ENCODE assay signal across 34 cellular contexts in the genomic region with DNA sequence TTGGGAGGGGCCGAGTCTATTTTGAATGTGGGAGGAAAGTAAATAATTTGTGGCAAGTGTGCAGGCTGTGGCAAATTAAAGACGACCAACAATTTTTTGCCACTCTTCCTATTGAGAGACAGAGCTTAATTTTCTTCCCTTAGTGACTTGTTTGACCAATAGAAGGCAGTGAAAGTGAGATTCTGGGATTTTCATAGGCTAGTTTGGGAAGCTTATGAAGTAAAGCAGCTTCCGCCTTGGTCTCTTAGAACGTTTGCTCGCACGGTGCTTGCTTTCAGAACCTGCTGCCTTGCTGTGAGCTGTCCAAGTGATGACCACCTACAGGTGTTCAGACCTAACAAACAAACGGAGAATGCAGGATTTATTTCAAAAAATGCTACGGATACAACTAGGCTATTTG. TPM values are rescaled to one million over a fixed set of nuclear protein-coding genes. Genes with fewer than 3 reads are reported as not detected.
"Had no signal": no experiment of that assay in that cellular context is flagged by ENCODE, and none has a peak within 500 bp of the region (broad histone marks: within the 10 kb centered on the region; RNA-seq: fewer than 3 reads in every experiment).

No MANE protein-coding gene starts in this region.

- H3K4me1 ChIP-seq: esophagus muscularis mucosa, heart right ventricle, left lung, lower lobe of right lung, neural progenitor cell, parathyroid adenoma, psoas muscle, right atrium auricular region, stomach, thyroid gland, upper lobe of left lung had no signal

- DNase-seq: activated CD4-positive, alpha-beta memory T cell treated with anti-CD3 and anti-CD28 coated beads, Interleukin-2, amount 10 ng/mL, durations not matched to agents 7 days and 5 days; activated CD4-positive, alpha-beta T cell treated with anti-CD3 and anti-CD28 coated beads for 1 hour; activated CD4-positive, alpha-beta T cell treated with anti-CD3 and anti-CD28 coated beads, Interleukin-2, amount 10 ng/mL, durations not matched to agents 7 days and 5 days; activated CD8-positive, alpha-beta memory T cell treated with anti-CD3 and anti-CD28 coated beads, Interleukin-2, amount 50 U/mL, for 48 hours; activated naive CD8-positive, alpha-beta T cell treated with anti-CD3 and anti-CD28 coated beads, Interleukin-2, amount 50 U/mL, for 24 hours; activated T-cell treated with anti-CD3 and anti-CD28 coated beads, Interleukin-2, amount 50 U/mL, for 48 hours; anterior cingulate cortex; dermis blood vessel endothelial cell; effector CD4-positive, alpha-beta T cell; foreskin melanocyte; heart right ventricle; kidney glomerular epithelial cell; left lung; lower lobe of right lung; mesenchymal stem cell; natural killer cell; occipital lobe; psoas muscle; stimulated activated CD4-positive, alpha-beta T cell treated with anti-CD3 and anti-CD28 coated beads, Interleukin-1b, Interleukin-23, amount 100 ng/mL, for 48 hours; stimulated activated CD4-positive, alpha-beta T cell treated with anti-CD3 and anti-CD28 coated beads, Interleukin-4, amount 100 ng/mL, for 4 hours; stimulated activated CD8-positive, alpha-beta memory T cell treated with anti-CD3 and anti-CD28 coated beads, Interleukin-4, amount 100 ng/mL, for 48 hours; stomach; T-helper 9 cell; thyroid gland; upper lobe of left lung had no signal

- H3K4me3 Mint-ChIP-seq: activated CD4-positive, alpha-beta memory T cell treated with anti-CD3 and anti-CD28 coated beads, Interleukin-2, amount 10 ng/mL, durations not matched to agents 7 days and 5 days; activated CD4-positive, alpha-beta T cell treated with anti-CD3 and anti-CD28 coated beads, Interleukin-2, amount 10 ng/mL, durations not matched to agents 7 days and 5 days; activated naive CD4-positive, alpha-beta T cell treated with anti-CD3 and anti-CD28 coated beads, Interleukin-2, amount 50 U/mL, for 24 hours; activated naive CD8-positive, alpha-beta T cell treated with anti-CD3 and anti-CD28 coated beads, Interleukin-2, amount 50 U/mL, for 24 hours; natural killer cell; neural progenitor cell; stimulated activated memory B cell treated with anti-CD40 and anti-IgM and Interleukin-4, amounts not matched to agents 10 μg/mL and 1 μg/mL and 100 μg/mL, for 72 hours had no signal

- H3K27ac ChIP-seq: esophagus muscularis mucosa, heart right ventricle, left lung, lower lobe of right lung, neural progenitor cell, parathyroid adenoma, psoas muscle, right atrium auricular region, stomach, thyroid gland, upper lobe of left lung had no signal

- ATAC-seq: activated naive CD8-positive, alpha-beta T cell treated with anti-CD3 and anti-CD28 coated beads, Interleukin-2, amount 50 U/mL, for 24 hours; heart right ventricle; left lung; lower lobe of right lung; natural killer cell; psoas muscle; stimulated activated memory B cell treated with anti-CD40 and anti-IgM and Interleukin-4, amounts not matched to agents 10 μg/mL and 1 μg/mL and 100 μg/mL, for 72 hours had no signal

- H3K4me2 ChIP-seq: neural progenitor cell, smooth muscle cell had no signal

- H3K4me1 Mint-ChIP-seq: activated CD4-positive, alpha-beta memory T cell treated with anti-CD3 and anti-CD28 coated beads, Interleukin-2, amount 10 ng/mL, durations not matched to agents 7 days and 5 days; activated CD4-positive, alpha-beta T cell treated with anti-CD3 and anti-CD28 coated beads, Interleukin-2, amount 10 ng/mL, durations not matched to agents 7 days and 5 days; activated naive CD4-positive, alpha-beta T cell treated with anti-CD3 and anti-CD28 coated beads, Interleukin-2, amount 50 U/mL, for 24 hours; activated naive CD8-positive, alpha-beta T cell treated with anti-CD3 and anti-CD28 coated beads, Interleukin-2, amount 50 U/mL, for 24 hours; natural killer cell; neural progenitor cell; stimulated activated memory B cell treated with anti-CD40 and anti-IgM and Interleukin-4, amounts not matched to agents 10 μg/mL and 1 μg/mL and 100 μg/mL, for 72 hours had no signal

- H3K9ac ChIP-seq: neural progenitor cell, parathyroid adenoma had no signal

- H2AFZ ChIP-seq: neural progenitor cell, parathyroid adenoma had no signal

- H3K4me3 ChIP-seq: esophagus muscularis mucosa, heart right ventricle, left lung, lower lobe of right lung, neural progenitor cell, psoas muscle, right atrium auricular region, smooth muscle cell, stomach, thyroid gland, upper lobe of left lung had no signal

- H3K9me3 ChIP-seq: esophagus muscularis mucosa, left lung, lower lobe of right lung, psoas muscle, stomach, thyroid gland, upper lobe of left lung had no signal

- H3K27me3 Mint-ChIP-seq: activated CD4-positive, alpha-beta memory T cell treated with anti-CD3 and anti-CD28 coated beads, Interleukin-2, amount 10 ng/mL, durations not matched to agents 7 days and 5 days had no signal

- H3K36me3 ChIP-seq: esophagus muscularis mucosa, heart right ventricle, left lung, lower lobe of right lung, neural progenitor cell, right atrium auricular region, stomach, thyroid gland, upper lobe of left lung had no signal

- H3K79me2 ChIP-seq: parathyroid adenoma had no signal

- H3K36me3 Mint-ChIP-seq: natural killer cell; neural progenitor cell; stimulated activated memory B cell treated with anti-CD40 and anti-IgM and Interleukin-4, amounts not matched to agents 10 μg/mL and 1 μg/mL and 100 μg/mL, for 72 hours had no signal

- H3K27ac Mint-ChIP-seq: activated CD4-positive, alpha-beta memory T cell treated with anti-CD3 and anti-CD28 coated beads, Interleukin-2, amount 10 ng/mL, durations not matched to agents 7 days and 5 days; activated CD4-positive, alpha-beta T cell treated with anti-CD3 and anti-CD28 coated beads, Interleukin-2, amount 10 ng/mL, durations not matched to agents 7 days and 5 days; activated naive CD4-positive, alpha-beta T cell treated with anti-CD3 and anti-CD28 coated beads, Interleukin-2, amount 50 U/mL, for 24 hours; activated naive CD8-positive, alpha-beta T cell treated with anti-CD3 and anti-CD28 coated beads, Interleukin-2, amount 50 U/mL, for 24 hours; activated T-helper 2 cell treated with anti-CD3 and anti-CD28 coated beads, Interferon-gamma antibody, Interleukin-2, Interleukin-4, amounts not matched to agents 10 μg/mL and 5 μg/mL and 100 μg/mL, durations not matched to agents 14 hours and 24 hours and 36 hours; natural killer cell; neural progenitor cell; stimulated activated memory B cell treated with anti-CD40 and anti-IgM and Interleukin-4, amounts not matched to agents 10 μg/mL and 1 μg/mL and 100 μg/mL, for 72 hours had no signal

- H3K9me3 Mint-ChIP-seq: activated CD4-positive, alpha-beta memory T cell treated with anti-CD3 and anti-CD28 coated beads, Interleukin-2, amount 10 ng/mL, durations not matched to agents 7 days and 5 days; activated CD4-positive, alpha-beta T cell treated with anti-CD3 and anti-CD28 coated beads, Interleukin-2, amount 10 ng/mL, durations not matched to agents 7 days and 5 days; activated T-helper 2 cell treated with anti-CD3 and anti-CD28 coated beads, Interferon-gamma antibody, Interleukin-2, Interleukin-4, amounts not matched to agents 10 μg/mL and 5 μg/mL and 100 μg/mL, durations not matched to agents 14 hours and 24 hours and 36 hours; natural killer cell; neural progenitor cell had no signal

- H3K27me3 ChIP-seq: esophagus muscularis mucosa, left lung, neural progenitor cell, right atrium auricular region, stomach, thyroid gland, upper lobe of left lung had no signal

RNA-seq across cellular contexts. Expression of a gene that starts 6.7 kb away (rescaled TPM):
- total RNA-seq: activated CD4-positive, alpha-beta memory T cell treated with anti-CD3 and anti-CD28 coated beads, Interleukin-2, amount 10 ng/mL, durations not matched to agents 7 days and 5 days; activated CD4-positive, alpha-beta T cell treated with anti-CD3 and anti-CD28 coated beads, Interleukin-2, amount 10 ng/mL, durations not matched to agents 7 days and 5 days; activated T-helper 2 cell treated with anti-CD3 and anti-CD28 coated beads, Interferon-gamma antibody, Interleukin-2, Interleukin-4, amounts not matched to agents 10 μg/mL and 5 μg/mL and 100 μg/mL, durations not matched to agents 14 hours and 24 hours and 36 hours; dermis blood vessel endothelial cell; esophagus muscularis mucosa; glomerular endothelial cell; heart right ventricle; left lung; lower lobe of right lung; natural killer cell; occipital lobe; psoas muscle; right atrium auricular region; smooth muscle cell; stomach; thyroid gland; upper lobe of left lung had no signal
- polyA plus RNA-seq: heart right ventricle, psoas muscle, smooth muscle cell, stomach had no signal

RNA-seq across cellular contexts. Expression of a gene that starts 19.1 kb away (rescaled TPM):
- total RNA-seq: activated CD4-positive, alpha-beta memory T cell treated with anti-CD3 and anti-CD28 coated beads, Interleukin-2, amount 10 ng/mL, durations not matched to agents 7 days and 5 days; activated CD4-positive, alpha-beta T cell treated with anti-CD3 and anti-CD28 coated beads, Interleukin-2, amount 10 ng/mL, durations not matched to agents 7 days and 5 days; activated T-helper 2 cell treated with anti-CD3 and anti-CD28 coated beads, Interferon-gamma antibody, Interleukin-2, Interleukin-4, amounts not matched to agents 10 μg/mL and 5 μg/mL and 100 μg/mL, durations not matched to agents 14 hours and 24 hours and 36 hours; dermis blood vessel endothelial cell; esophagus muscularis mucosa; glomerular endothelial cell; heart right ventricle; left lung; lower lobe of right lung; natural killer cell; occipital lobe; psoas muscle; right atrium auricular region; smooth muscle cell; stomach; thyroid gland; upper lobe of left lung had no signal
- polyA plus RNA-seq: heart right ventricle, psoas muscle, smooth muscle cell, stomach had no signal

RNA-seq across cellular contexts. Expression of a gene that starts 27.3 kb away (rescaled TPM):
- total RNA-seq: activated CD4-positive, alpha-beta memory T cell treated with anti-CD3 and anti-CD28 coated beads, Interleukin-2, amount 10 ng/mL, durations not matched to agents 7 days and 5 days; activated CD4-positive, alpha-beta T cell treated with anti-CD3 and anti-CD28 coated beads, Interleukin-2, amount 10 ng/mL, durations not matched to agents 7 days and 5 days; activated T-helper 2 cell treated with anti-CD3 and anti-CD28 coated beads, Interferon-gamma antibody, Interleukin-2, Interleukin-4, amounts not matched to agents 10 μg/mL and 5 μg/mL and 100 μg/mL, durations not matched to agents 14 hours and 24 hours and 36 hours; dermis blood vessel endothelial cell; esophagus muscularis mucosa; glomerular endothelial cell; heart right ventricle; left lung; lower lobe of right lung; natural killer cell; occipital lobe; psoas muscle; right atrium auricular region; smooth muscle cell; thyroid gland; upper lobe of left lung had no signal
- polyA plus RNA-seq: heart right ventricle, psoas muscle, smooth muscle cell, stomach had no signal

RNA-seq across cellular contexts. Expression of a gene that starts 35.6 kb away (rescaled TPM):
- total RNA-seq: activated CD4-positive, alpha-beta memory T cell treated with anti-CD3 and anti-CD28 coated beads, Interleukin-2, amount 10 ng/mL, durations not matched to agents 7 days and 5 days; activated CD4-positive, alpha-beta T cell treated with anti-CD3 and anti-CD28 coated beads, Interleukin-2, amount 10 ng/mL, durations not matched to agents 7 days and 5 days; activated T-helper 2 cell treated with anti-CD3 and anti-CD28 coated beads, Interferon-gamma antibody, Interleukin-2, Interleukin-4, amounts not matched to agents 10 μg/mL and 5 μg/mL and 100 μg/mL, durations not matched to agents 14 hours and 24 hours and 36 hours; dermis blood vessel endothelial cell; esophagus muscularis mucosa; glomerular endothelial cell; left lung; lower lobe of right lung; natural killer cell; occipital lobe; psoas muscle; right atrium auricular region; smooth muscle cell; thyroid gland had no signal
- polyA plus RNA-seq: heart right ventricle, psoas muscle, smooth muscle cell, stomach had no signal

RNA-seq across cellular contexts. Expression of a gene that starts 37.0 kb away (rescaled TPM):
- total RNA-seq: activated CD4-positive, alpha-beta memory T cell treated with anti-CD3 and anti-CD28 coated beads, Interleukin-2, amount 10 ng/mL, durations not matched to agents 7 days and 5 days; activated CD4-positive, alpha-beta T cell treated with anti-CD3 and anti-CD28 coated beads, Interleukin-2, amount 10 ng/mL, durations not matched to agents 7 days and 5 days; activated T-helper 2 cell treated with anti-CD3 and anti-CD28 coated beads, Interferon-gamma antibody, Interleukin-2, Interleukin-4, amounts not matched to agents 10 μg/mL and 5 μg/mL and 100 μg/mL, durations not matched to agents 14 hours and 24 hours and 36 hours; dermis blood vessel endothelial cell; esophagus muscularis mucosa; left lung; occipital lobe; psoas muscle; smooth muscle cell had no signal
- polyA plus RNA-seq: psoas muscle, smooth muscle cell, stomach had no signal
